Comparison of ENCODE assay signal across 32 cellular contexts in genomic region chr2:3406501-3406900, GRCh38.
"Had no signal": no experiment of that assay in that cellular context is flagged by ENCODE, and none has a peak within 500 bp of the region (broad histone marks: within the 10 kb centered on the region; RNA-seq: fewer than 3 reads in every experiment).

No MANE protein-coding gene starts in this region.

- H3K27ac Mint-ChIP-seq: activated B cell treated with CpG ODN at 0.5 μM for 24 hours; activated CD4-positive, alpha-beta memory T cell treated with anti-CD3 and anti-CD28 coated beads for 36 hours; activated naive CD4-positive, alpha-beta T cell treated with anti-CD3 and anti-CD28 coated beads, Interleukin-2, amount 10 ng/mL, durations not matched to agents 7 days and 5 days; activated naive CD8-positive, alpha-beta T cell; activated naive CD8-positive, alpha-beta T cell treated with anti-CD3 and anti-CD28 coated beads, Interleukin-2, amount 50 U/mL, for 24 hours; activated T-helper 1 cell treated with anti-CD3 and anti-CD28 coated beads, Interleukin-12 subunit alpha, Interleukin-12 subunit beta, Interleukin-2, Interleukin-4 antibody, amounts not matched to agents 30 ng/mL and 10 ng/mL and 1 ng/mL, durations not matched to agents 14 hours and 24 hours and 36 hours; T-cell had no signal

- DNase-seq: activated B cell treated with CpG ODN at 0.5 μM for 24 hours; activated CD4-positive, alpha-beta memory T cell treated with anti-CD3 and anti-CD28 coated beads for 36 hours; activated CD4-positive, alpha-beta T cell treated with anti-CD3 and anti-CD28 coated beads for 4 hours; activated CD4-positive, alpha-beta T cell treated with anti-CD3 and anti-CD28 coated beads, Interleukin-2, amount 50 U/mL, for 1 hour; activated CD4-positive, CD25-positive, alpha-beta regulatory T cell treated with anti-CD3 and anti-CD28 coated beads, Interleukin-2, amount 50 U/mL, for 72 hours; activated CD8-positive, alpha-beta memory T cell treated with anti-CD3 and anti-CD28 coated beads, Interleukin-2, amount 50 U/mL, for 4 hours; activated naive CD4-positive, alpha-beta T cell treated with anti-CD3 and anti-CD28 coated beads, Interleukin-2, amount 10 ng/mL, durations not matched to agents 7 days and 5 days; activated naive CD8-positive, alpha-beta T cell treated with anti-CD3 and anti-CD28 coated beads, Interleukin-2, amount 50 U/mL, for 24 hours; activated T-cell treated with anti-CD3 and anti-CD28 coated beads for 4 hours; activated T-cell treated with anti-CD3 and anti-CD28 coated beads, Interleukin-2, amount 50 U/mL, for 4 hours; aorta; IMR-90; NCI-H1105; NCI-H1417 treated with DMSO at 0.1 percent for 48 hours; NCI-H187 treated with DMSO at 0.1 percent for 48 hours; NCI-H2081; NCI-H2171 treated with DMSO at 0.1 percent for 48 hours; NCI-H2227 treated with DMSO at 0.1 percent for 48 hours; NCI-H446; NCI-H510A treated with DMSO at 0.1 percent for 48 hours; NCI-H526 treated with DMSO at 0.1 percent for 48 hours; NCI-H774; SIG-M5; T-cell; T-helper 2 cell; T-helper 9 cell had no signal

- H3K4me3 Mint-ChIP-seq: activated B cell treated with CpG ODN at 0.5 μM for 24 hours; activated CD4-positive, alpha-beta memory T cell treated with anti-CD3 and anti-CD28 coated beads for 36 hours; activated naive CD4-positive, alpha-beta T cell treated with anti-CD3 and anti-CD28 coated beads, Interleukin-2, amount 10 ng/mL, durations not matched to agents 7 days and 5 days; activated naive CD8-positive, alpha-beta T cell; activated naive CD8-positive, alpha-beta T cell treated with anti-CD3 and anti-CD28 coated beads, Interleukin-2, amount 50 U/mL, for 24 hours; activated T-cell treated with anti-CD3 and anti-CD28 coated beads, Interleukin-2, amount 50 U/mL, for 4 hours; activated T-helper 1 cell treated with anti-CD3 and anti-CD28 coated beads, Interleukin-12 subunit alpha, Interleukin-12 subunit beta, Interleukin-2, Interleukin-4 antibody, amounts not matched to agents 30 ng/mL and 10 ng/mL and 1 ng/mL, durations not matched to agents 14 hours and 24 hours and 36 hours; T-cell had no signal

- H3K4me3 ChIP-seq: cardiac muscle cell, K562 had no signal

- ATAC-seq: activated naive CD8-positive, alpha-beta T cell treated with anti-CD3 and anti-CD28 coated beads, Interleukin-2, amount 50 U/mL, for 24 hours; activated T-cell treated with anti-CD3 and anti-CD28 coated beads, Interleukin-2, amount 50 U/mL, for 4 hours; K562; Panc1; SK-N-SH treated with all-trans-retinoic acid at 6 μM for 48 hours; T-cell had no signal

- H3K27me3 Mint-ChIP-seq: activated B cell treated with CpG ODN at 0.5 μM for 24 hours; activated CD4-positive, alpha-beta memory T cell treated with anti-CD3 and anti-CD28 coated beads for 36 hours; activated naive CD4-positive, alpha-beta T cell treated with anti-CD3 and anti-CD28 coated beads, Interleukin-2, amount 10 ng/mL, durations not matched to agents 7 days and 5 days; activated naive CD8-positive, alpha-beta T cell; activated naive CD8-positive, alpha-beta T cell treated with anti-CD3 and anti-CD28 coated beads, Interleukin-2, amount 50 U/mL, for 24 hours; T-cell had no signal

- H3K4me1 Mint-ChIP-seq: activated naive CD4-positive, alpha-beta T cell treated with anti-CD3 and anti-CD28 coated beads, Interleukin-2, amount 10 ng/mL, durations not matched to agents 7 days and 5 days; activated naive CD8-positive, alpha-beta T cell treated with anti-CD3 and anti-CD28 coated beads, Interleukin-2, amount 50 U/mL, for 24 hours had no signal
